Comparison of ENCODE assay signal across 1 cellular context in genomic region chr6:17093692-17094091, GRCh38.
TF ChIP-seq lines count a peak whose summit lies in the region.

No MANE protein-coding gene starts in this region.

TF ChIP-seq in GM23338, 12 proteins besides CTCF, POLR2A, EP300 and RAD21 (continued from another document):
- TF ChIP-seq REST (IDR thresholded peaks at IDR 0.05; ENCODE audit: unreplicated experiment) (no peak), ETS1 (IDR thresholded peaks at IDR 0.05) (no peak), ZNF114 (CRISPR knock-in tag; IDR thresholded peaks at IDR 0.05) (no peak)
